In genomic region chr13:112179421-112179820, GRCh38 we compare ENCODE assay signal across 29 cellular contexts.
"Had no signal": no experiment of that assay in that cellular context is flagged by ENCODE, and none has a peak within 500 bp of the region (broad histone marks: within the 10 kb centered on the region; RNA-seq: fewer than 3 reads in every experiment).

No MANE protein-coding gene starts in this region.

- H3K27ac ChIP-seq: neural progenitor cell, neutrophil, pancreas, psoas muscle, right lobe of liver, sigmoid colon, suprapubic skin, testis, tibial artery, transverse colon, upper lobe of right lung, uterus had no signal

- H3K27me3 Mint-ChIP-seq: stimulated activated naive B cell treated with anti-CD40 and anti-IgM and Interleukin-4, amounts not matched to agents 10 μg/mL and 1 μg/mL and 100 μg/mL, for 72 hours; stimulated activated naive CD8-positive, alpha-beta T cell treated with anti-CD3 and anti-CD28 coated beads, Interleukin-15, Interleukin-2, amounts not matched to agents 100 ng/mL and 50 ng/mL, for 24 hours had no signal

- ATAC-seq: naive thymus-derived CD4-positive, alpha-beta T cell; natural killer cell; pancreas; psoas muscle; right cardiac atrium; right lobe of liver; stimulated activated naive B cell treated with anti-CD40 and anti-IgM and Interleukin-4, amounts not matched to agents 10 μg/mL and 1 μg/mL and 100 μg/mL, for 72 hours; upper lobe of right lung had no signal

- H3K4me2 ChIP-seq: neural progenitor cell had no signal

- H3K9me3 ChIP-seq: neutrophil, pancreas, psoas muscle, right lobe of liver, sigmoid colon, suprapubic skin, testis, transverse colon, upper lobe of right lung, uterus had no signal

- H3K4me3 ChIP-seq: neural progenitor cell, pancreas, psoas muscle, right lobe of liver, sigmoid colon, suprapubic skin, testis, tibial artery, transverse colon, upper lobe of right lung, uterus had no signal

- H3K4me3 Mint-ChIP-seq: naive thymus-derived CD4-positive, alpha-beta T cell; natural killer cell; nephron; neural progenitor cell; stimulated activated effector memory CD8-positive, alpha-beta T cell treated with anti-CD3 and anti-CD28 coated beads, Interleukin-12 subunit alpha, Interleukin-12 subunit beta, amount 100 ng/mL, for 72 hours; stimulated activated naive B cell treated with anti-CD40 and anti-IgM and Interleukin-4, amounts not matched to agents 10 μg/mL and 1 μg/mL and 100 μg/mL, for 72 hours; stimulated activated naive CD8-positive, alpha-beta T cell treated with anti-CD3 and anti-CD28 coated beads, Interleukin-15, Interleukin-2, amounts not matched to agents 100 ng/mL and 50 ng/mL, for 24 hours; type B pancreatic cell had no signal

- H3K27me3 ChIP-seq: neural progenitor cell, neutrophil, pancreas, right lobe of liver, testis, transverse colon, upper lobe of right lung, uterus had no signal

- H2AFZ ChIP-seq: neural progenitor cell had no signal

- DNase-seq: naive thymus-derived CD4-positive, alpha-beta T cell; natural killer cell; nucleus accumbens; pancreas; psoas muscle; right cardiac atrium; sigmoid colon; small intestine; stimulated activated CD4-positive, alpha-beta T cell treated with anti-CD3 and anti-CD28 coated beads, Interleukin-15, amount 100 ng/mL, for 24 hours; stimulated activated CD4-positive, alpha-beta T cell treated with anti-CD3 and anti-CD28 coated beads, Interleukin-2, amount 100 ng/mL, for 24 hours; stimulated activated CD4-positive, alpha-beta T cell treated with anti-CD3 and anti-CD28 coated beads, Interleukin-2, amount 100 ng/mL, for 48 hours; stimulated activated CD4-positive, alpha-beta T cell treated with anti-CD3 and anti-CD28 coated beads, Interleukin-4, amount 100 ng/mL, for 24 hours; stimulated activated naive B cell treated with anti-CD40 and anti-IgM and Interleukin-4, amounts not matched to agents 10 μg/mL and 1 μg/mL and 100 μg/mL, for 72 hours; stimulated activated naive CD4-positive, alpha-beta T cell treated with Interleukin-2 at 50 U/mL for 16 hours; substantia nigra; testis; tibial artery; transverse colon; upper lobe of right lung; uterus had no signal

- H3K27ac Mint-ChIP-seq: naive thymus-derived CD4-positive, alpha-beta T cell; natural killer cell; nephron; neural progenitor cell; progenitor cell of endocrine pancreas; stimulated activated effector memory CD8-positive, alpha-beta T cell treated with anti-CD3 and anti-CD28 coated beads, Interleukin-12 subunit alpha, Interleukin-12 subunit beta, amount 100 ng/mL, for 72 hours; stimulated activated naive B cell treated with anti-CD40 and anti-IgM and Interleukin-4, amounts not matched to agents 10 μg/mL and 1 μg/mL and 100 μg/mL, for 72 hours; stimulated activated naive CD8-positive, alpha-beta T cell treated with anti-CD3 and anti-CD28 coated beads, Interleukin-15, Interleukin-2, amounts not matched to agents 100 ng/mL and 50 ng/mL, for 24 hours; type B pancreatic cell had no signal

- H3K9me3 Mint-ChIP-seq: natural killer cell, nephron had no signal

- H3K36me3 Mint-ChIP-seq: naive thymus-derived CD4-positive, alpha-beta T cell; natural killer cell; neural progenitor cell; stimulated activated effector memory CD8-positive, alpha-beta T cell treated with anti-CD3 and anti-CD28 coated beads, Interleukin-12 subunit alpha, Interleukin-12 subunit beta, amount 100 ng/mL, for 72 hours; stimulated activated naive B cell treated with anti-CD40 and anti-IgM and Interleukin-4, amounts not matched to agents 10 μg/mL and 1 μg/mL and 100 μg/mL, for 72 hours; type B pancreatic cell had no signal

- H3K4me1 Mint-ChIP-seq: natural killer cell; stimulated activated effector memory CD8-positive, alpha-beta T cell treated with anti-CD3 and anti-CD28 coated beads, Interleukin-12 subunit alpha, Interleukin-12 subunit beta, amount 100 ng/mL, for 72 hours; stimulated activated naive B cell treated with anti-CD40 and anti-IgM and Interleukin-4, amounts not matched to agents 10 μg/mL and 1 μg/mL and 100 μg/mL, for 72 hours had no signal

- H3K36me3 ChIP-seq: neural progenitor cell, neutrophil, pancreas, right lobe of liver, sigmoid colon, suprapubic skin, tibial artery, transverse colon, upper lobe of right lung, uterus had no signal

- H3K9ac ChIP-seq: neural progenitor cell had no signal

- H3K4me1 ChIP-seq: pancreas, psoas muscle, suprapubic skin, testis, tibial artery, uterus had no signal
